Comparison of ENCODE assay signal across 1 cellular context in genomic region chr11:10906521-10906920, GRCh38.
TF ChIP-seq lines count a peak whose summit lies in the region.

No MANE protein-coding gene starts in this region.

TF ChIP-seq in endothelial cell of umbilical vein, 7 proteins besides CTCF, POLR2A, EP300 and RAD21:
- no peak for TF ChIP-seq MAX (IDR thresholded peaks at IDR 0.05; ENCODE audit: insufficient read depth, insufficient read length)
- no peak for TF ChIP-seq MYC (IDR thresholded peaks at IDR 0.05; ENCODE audit: low read depth, low read length)
- TF ChIP-seq POLR2AphosphoS5 (IDR thresholded peaks at IDR 0.05; ENCODE audit: insufficient read depth, low read depth, low read length) = no peak
- TF ChIP-seq FOS (IDR thresholded peaks at IDR 0.05; ENCODE audit: borderline replicate concordance, insufficient read depth, low read length) = no peak
- no peak for TF ChIP-seq JUN (IDR thresholded peaks at IDR 0.05; ENCODE audit: borderline replicate concordance, insufficient read depth, insufficient read length, low read depth)
- no peak for TF ChIP-seq EZH2 (IDR thresholded peaks at IDR 0.05; ENCODE audit: borderline replicate concordance, low read depth, low read length, severe bottlenecking)
- TF ChIP-seq GATA2 (IDR thresholded peaks at IDR 0.05; ENCODE audit: insufficient read depth, insufficient read length, low read depth, low read length) = no peak
